ENCODE assay signal across 2 cellular contexts in the genomic region with DNA sequence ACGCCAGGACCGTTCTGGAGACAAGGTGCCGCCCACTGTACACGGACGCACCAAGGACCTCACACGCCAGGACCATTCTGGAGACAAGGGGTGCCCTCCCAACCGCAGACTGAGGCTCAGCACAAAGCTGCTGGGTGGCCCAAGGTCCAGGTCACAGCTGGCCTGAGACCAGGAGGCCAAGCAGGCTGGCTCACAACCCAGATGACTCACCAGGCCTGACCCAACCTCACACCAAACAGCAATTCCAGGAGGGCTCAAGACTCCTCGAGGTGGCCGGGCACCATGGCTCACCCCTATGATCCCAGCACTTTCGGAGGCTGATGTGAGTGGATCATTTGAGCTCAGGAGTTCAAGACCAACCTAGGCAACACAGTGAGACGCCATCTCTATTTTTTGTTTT.
TF ChIP-seq lines count a peak whose summit lies in the region.

No MANE protein-coding gene starts in this region.

TF ChIP-seq in A549, 52 proteins besides CTCF, POLR2A, EP300 and RAD21:
- TF ChIP-seq ZFP36 (IDR thresholded peaks at IDR 0.05; ENCODE audit: borderline replicate concordance, partially characterized antibody) (no peak), PHF8 (IDR thresholded peaks at IDR 0.05; ENCODE audit: borderline replicate concordance, low read depth) (no peak), HEYL (CRISPR knock-in tag; IDR thresholded peaks at IDR 0.05) (no peak), GATA3 (IDR thresholded peaks at IDR 0.05; ENCODE audit: borderline replicate concordance) (no peak), RFX5 (IDR thresholded peaks at IDR 0.05) (no peak), TP53 (CRISPR knock-in tag; IDR thresholded peaks at IDR 0.05) (no peak)

TF ChIP-seq in IMR-90, 13 proteins besides CTCF, POLR2A, EP300 and RAD21:
- TF ChIP-seq FOS (IDR thresholded peaks at IDR 0.05; ENCODE audit: low read depth, low read length) (0 out of 2 replicates have a peak, but pooled peaks have one; percentile 12), RCOR1 (IDR thresholded peaks at IDR 0.05; ENCODE audit: insufficient replicate concordance, low read length) (no peak), MAZ (IDR thresholded peaks at IDR 0.05; ENCODE audit: borderline replicate concordance, low read depth, low read length) (no peak)
- TF ChIP-seq, protein P1, sequence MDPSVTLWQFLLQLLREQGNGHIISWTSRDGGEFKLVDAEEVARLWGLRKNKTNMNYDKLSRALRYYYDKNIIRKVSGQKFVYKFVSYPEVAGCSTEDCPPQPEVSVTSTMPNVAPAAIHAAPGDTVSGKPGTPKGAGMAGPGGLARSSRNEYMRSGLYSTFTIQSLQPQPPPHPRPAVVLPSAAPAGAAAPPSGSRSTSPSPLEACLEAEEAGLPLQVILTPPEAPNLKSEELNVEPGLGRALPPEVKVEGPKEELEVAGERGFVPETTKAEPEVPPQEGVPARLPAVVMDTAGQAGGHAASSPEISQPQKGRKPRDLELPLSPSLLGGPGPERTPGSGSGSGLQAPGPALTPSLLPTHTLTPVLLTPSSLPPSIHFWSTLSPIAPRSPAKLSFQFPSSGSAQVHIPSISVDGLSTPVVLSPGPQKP (IDR thresholded peaks at IDR 0.05; ENCODE audit: borderline replicate concordance, low read depth, low read length): no peak
